Comparison of ENCODE assay signal across 8 cellular contexts in genomic region chr14:75132374-75133086, GRCh38. TPM values are rescaled to one million over a fixed set of nuclear protein-coding genes. Genes with fewer than 3 reads are reported as not detected.
DNase-seq lines count a peak whose midpoint lies in the region; ATAC-seq and TF ChIP-seq lines count a peak whose summit lies in the region.

No MANE protein-coding gene starts in this region.

- DNase-seq in EH (ENCODE audit: low read depth) (peak; percentile 79), OCI-M1 (lab: John Stamatoyannopoulos, UW) (peak; percentile 84), adipocyte (ENCODE audit: low read depth) (peak; percentile 91), heart right ventricle (peak in 1 of 2 donors; percentile 73), retina (peak; percentile 78), occipital lobe (lab: John Stamatoyannopoulos, UW) (no peak)

- intact Hi-C loops in heart right ventricle (cut with DNase I) = loop anchor here in 7 of 10 donors (1.0 to 10.0 kb wide), 7 partner anchors 162 to 362 kb away; no protein-coding TSS in a partner anchor

- H3K27me3 ChIP-seq in KMS-11 (ENCODE audit: insufficient read depth, low read depth) (no peaks in the 10 kb centered on the region), adipocyte (replicated peaks; ENCODE audit: control insufficient read depth, insufficient read depth, low read length) (no peaks in the 10 kb centered on the region), heart right ventricle (no peaks in the 10 kb centered on the region)

- H3K9me3 ChIP-seq in adipocyte (ENCODE audit: control insufficient read depth, low read length) = no peaks in the 10 kb centered on the region
- H3K9me3 ChIP-seq in heart right ventricle = peaks cover 0 to 5% (median 0%) of the 10 kb centered on the region in 11 donors

- H3K4me1 ChIP-seq in KMS-11 (ENCODE audit: low read depth, poor library complexity, severe bottlenecking) = peaks cover 12% of the 10 kb centered on the region
- H3K4me1 ChIP-seq in adipocyte (ENCODE audit: control insufficient read depth, insufficient read depth, low read length) = peaks cover 14% of the 10 kb centered on the region
- peaks cover 0 to 22% (median 15%) of the 10 kb centered on the region in 9 donors for H3K4me1 ChIP-seq in heart right ventricle

- no peaks in the 10 kb centered on the region for H4K20me1 ChIP-seq in KMS-11 (ENCODE audit: insufficient read depth)

- WGBS in heart right ventricle, 2 donors = 45 to 48% methylated on average over 4 of the region's 4 CpGs

- no peak overlapping the region for H3K4me3 ChIP-seq in KMS-11 (IDR thresholded peaks at IDR 0.05; ENCODE audit: insufficient read depth, low read depth, low read length)
- peak overlapping the region; percentile 9 for H3K4me3 ChIP-seq in adipocyte (ENCODE audit: low read length)
- H3K4me3 ChIP-seq in heart right ventricle = no peak overlapping the region

- H3K9ac ChIP-seq in KMS-11 (no peak overlapping the region), adipocyte (ENCODE audit: low read length) (peak overlapping the region; percentile 63)

- H3K36me3 ChIP-seq in KMS-11 (ENCODE audit: insufficient read depth) (no peaks in the 10 kb centered on the region), adipocyte (ENCODE audit: control insufficient read depth, insufficient read depth, low read length, severe bottlenecking) (peaks cover 39% of the 10 kb centered on the region), heart right ventricle (peaks cover 0 to 77% (median 26%) of the 10 kb centered on the region in 9 donors)

- H3K27ac ChIP-seq in KMS-11 = no peak overlapping the region
- peak overlapping the region in 4 of 10 donors; percentile 6 to 67 (median 26) for H3K27ac ChIP-seq in heart right ventricle

- peak; percentile 50 to 83 (median 76) for ATAC-seq in heart right ventricle
- no peak for ATAC-seq in HG03097 (IDR thresholded peaks at IDR 0.05; ENCODE audit: low FRiP score, unreplicated experiment)

- H2AFZ ChIP-seq in KMS-11 (ENCODE audit: low read depth) = no peak overlapping the region

- no peaks in the 10 kb centered on the region for H3K79me2 ChIP-seq in KMS-11 (ENCODE audit: insufficient read depth, low read depth)

- TF ChIP-seq CTCF in KMS-11 (conservative IDR thresholded peaks at IDR 0.05; ENCODE audit: low read depth, low read length) (peak; percentile 70), heart right ventricle (IDR thresholded peaks at IDR 0.05) (peak; percentile 58 to 82 (median 74))

- no peak overlapping the region for H3K4me2 ChIP-seq in KMS-11

RNA-seq across cellular contexts. Expression of gene NEK9, which starts 5.7 kb away (rescaled TPM):
- total RNA-seq in heart right ventricle (100 to 1,000 TPM in 9 of 10 donors, 10 to 100 TPM in 1; 97.8 to 138 (median 115) TPM), occipital lobe (37.7 TPM)
- polyA plus RNA-seq in heart right ventricle = 10 to 100 TPM; 26.9 to 51.3 TPM

RNA-seq across cellular contexts. Expression of gene TMED10, which starts 43.9 kb away (rescaled TPM):
- total RNA-seq in heart right ventricle (100 to 1,000 TPM; 219 to 366 (median 294) TPM), occipital lobe (135 TPM)
- 100 to 1,000 TPM in 1 of 2 donors, 10 to 100 TPM in 1; 29.1 to 196 TPM for polyA plus RNA-seq in heart right ventricle
